In genomic region chr2:68263632-68264031, GRCh38 we compare ENCODE assay signal across 1 cellular context.
TF ChIP-seq lines count a peak whose summit lies in the region.

No MANE protein-coding gene starts in this region.

TF ChIP-seq in K562, 482 proteins besides CTCF, POLR2A, EP300 and RAD21 (continued from another document):
- TF ChIP-seq CREB3 (tag; conservative IDR thresholded peaks at IDR 0.05; ENCODE audit: low read depth) (no peak), SIN3B (IDR thresholded peaks at IDR 0.05; ENCODE audit: low read depth) (no peak), PBX2 (CRISPR knock-in tag; IDR thresholded peaks at IDR 0.05; ENCODE audit: low read depth) (no peak), PBX2 (tag; conservative IDR thresholded peaks at IDR 0.05; ENCODE audit: low read depth) (0 out of 2 replicates have a peak, but pooled peaks have one; percentile 7), ZNF589 (CRISPR knock-in tag; IDR thresholded peaks at IDR 0.05; ENCODE audit: low read depth) (no peak), SOX6 (IDR thresholded peaks at IDR 0.05) (0 out of 2 replicates have a peak, but pooled peaks have one; percentile 15), E2F5 (CRISPR knock-in tag; IDR thresholded peaks at IDR 0.05) (no peak), OTX1 (CRISPR knock-in tag; IDR thresholded peaks at IDR 0.05) (no peak), CHD1 (IDR thresholded peaks at IDR 0.05; ENCODE audit: low read length) (no peak), ARNT (IDR thresholded peaks at IDR 0.05) (no peak)
